ENCODE assay signal across 19 cellular contexts in the genomic region with DNA sequence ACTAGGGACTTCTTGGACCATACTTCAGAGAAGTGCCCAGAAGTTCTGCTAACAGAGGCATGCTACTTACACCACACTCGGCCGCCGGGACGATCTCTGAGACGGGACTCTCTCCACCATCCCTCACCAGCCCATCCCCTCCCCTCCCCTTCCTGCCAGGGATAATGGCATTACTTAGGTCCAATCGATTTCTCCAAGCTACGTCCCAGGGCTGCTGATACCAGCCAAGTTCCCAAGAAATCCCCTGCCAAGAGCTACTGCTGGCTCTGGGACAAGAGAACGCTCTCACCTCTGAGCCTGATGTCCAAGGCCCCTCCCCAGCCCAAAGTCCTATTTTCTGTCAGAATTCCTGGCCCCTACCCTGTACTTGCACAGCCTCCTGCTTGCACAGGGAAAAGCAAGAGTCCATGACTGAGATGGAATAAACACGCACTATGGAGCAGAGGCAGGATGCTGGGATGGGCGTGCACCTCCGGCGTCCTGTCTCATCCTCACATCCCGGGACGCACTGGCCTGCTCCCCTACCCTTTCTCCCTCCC. TPM values are rescaled to one million over a fixed set of nuclear protein-coding genes. Genes with fewer than 3 reads are reported as not detected.
DNase-seq lines count a peak whose midpoint lies in the region; ATAC-seq, FAIRE-seq and TF ChIP-seq lines count a peak whose summit lies in the region.
"Had no signal": no experiment of that assay in that cellular context is flagged by ENCODE, and none has a peak within 500 bp of the region (broad histone marks: within the 10 kb centered on the region; RNA-seq: fewer than 3 reads in every experiment).

No MANE protein-coding gene starts in this region.

- H3K4me3 Mint-ChIP-seq in activated CD4-positive, alpha-beta T cell treated with anti-CD3 and anti-CD28 coated beads, Interleukin-2, amount 10 ng/mL, durations not matched to agents 7 days and 5 days = no peak overlapping the region
- no peak overlapping the region for H3K4me3 Mint-ChIP-seq in T-helper 17 cell

- 22 to 24% methylated on average over 14 of the region's 14 CpGs for WGBS in pancreas, 2 donors

- H3K4me1 Mint-ChIP-seq in activated CD4-positive, alpha-beta T cell treated with anti-CD3 and anti-CD28 coated beads, Interleukin-2, amount 10 ng/mL, durations not matched to agents 7 days and 5 days = peaks cover 4% of the 10 kb centered on the region
- H3K4me1 Mint-ChIP-seq in T-helper 17 cell = peaks cover 25% of the 10 kb centered on the region

- H3K27ac Mint-ChIP-seq in activated CD4-positive, alpha-beta T cell treated with anti-CD3 and anti-CD28 coated beads, Interleukin-2, amount 10 ng/mL, durations not matched to agents 7 days and 5 days = peak overlapping the region; percentile 21
- peak overlapping the region; percentile 80 for H3K27ac Mint-ChIP-seq in T-helper 17 cell

- no peak for TF ChIP-seq CTCF in kidney (IDR thresholded peaks at IDR 0.05; ENCODE audit: borderline replicate concordance, extremely low read depth, insufficient read depth)
- TF ChIP-seq CTCF in pancreas (IDR thresholded peaks at IDR 0.05) = no peak

- H3K27me3 Mint-ChIP-seq in activated CD4-positive, alpha-beta T cell treated with anti-CD3 and anti-CD28 coated beads, Interleukin-2, amount 10 ng/mL, durations not matched to agents 7 days and 5 days = no peaks in the 10 kb centered on the region
- no peaks in the 10 kb centered on the region for H3K27me3 Mint-ChIP-seq in T-helper 17 cell

- no peak for ATAC-seq in T-helper 17 cell
- ATAC-seq in pancreas = peak; percentile 72 to 87 (median 80)
- ATAC-seq: GM12878 had no signal

- H3K36me3 ChIP-seq in kidney (ENCODE audit: control insufficient read depth in 1 of 2, insufficient read depth in 2 of 2, low read length in 2 of 2) (no peaks in the 10 kb centered on the region), pancreas (no peaks in the 10 kb centered on the region)
- H3K36me3 ChIP-seq: SJSA1 had no signal

- H3K9me3 ChIP-seq in T-helper 17 cell (ENCODE audit: control insufficient read depth, low read length, poor library complexity, severe bottlenecking) = no peaks in the 10 kb centered on the region
- no peaks in the 10 kb centered on the region for H3K9me3 ChIP-seq in kidney (ENCODE audit: control insufficient read depth in 1 of 2, low read length in 2 of 2)
- no peaks in the 10 kb centered on the region for H3K9me3 ChIP-seq in pancreas
- H3K9me3 ChIP-seq: SJSA1 had no signal

- no peak for DNase-seq in activated CD4-positive, alpha-beta T cell treated with anti-CD3 and anti-CD28 coated beads, Interleukin-2, amount 10 ng/mL, durations not matched to agents 7 days and 5 days
- no peak for DNase-seq in activated CD4-positive, alpha-beta T cell treated with anti-CD3 and anti-CD28 coated beads, Interleukin-2, amount 50 U/mL, for 4 hours
- no peak for DNase-seq in T-helper 17 cell
- DNase-seq in kidney = peak; percentile 32
- DNase-seq in pancreas = peak in 5 of 6 donors; percentile 63 to 80 (median 67)
- DNase-seq in DMS79 (lab: John Stamatoyannopoulos, UW) = no peak
- DNase-seq in NCI-H2107 treated with DMSO at 0.1 percent for 48 hours (lab: John Stamatoyannopoulos, UW; ENCODE audit: unreplicated experiment) = no peak
- DNase-seq in RCC 7860 (ENCODE audit: low spot score) = no peak
- DNase-seq: DND-41, GDM1, HCEC 1CT, MV-4-11, NCI-H1417 treated with DMSO at 0.1 percent for 48 hours, NCI-H2029, NCI-H510A, NCI-H774 had no signal

- POLR2A ChIA-PET in activated CD4-positive, alpha-beta T cell treated with anti-CD3 and anti-CD28 coated beads, Interleukin-2, amount 10 ng/mL, durations not matched to agents 7 days and 5 days (lab: Charles Lee) = no interaction called here

- H3K36me3 Mint-ChIP-seq in activated CD4-positive, alpha-beta T cell treated with anti-CD3 and anti-CD28 coated beads, Interleukin-2, amount 10 ng/mL, durations not matched to agents 7 days and 5 days (ENCODE audit: low read depth) = peaks cover under 1% of the 10 kb centered on the region
- H3K36me3 Mint-ChIP-seq in T-helper 17 cell (ENCODE audit: low read depth) = peaks cover 2% of the 10 kb centered on the region

- H3K27ac ChIP-seq in kidney (ENCODE audit: low read depth in 2 of 2, low read length in 2 of 2) = no peak overlapping the region
- no peak overlapping the region for H3K27ac ChIP-seq in pancreas
- H3K27ac ChIP-seq: 22Rv1, SJSA1 had no signal

- H3K4me3 ChIP-seq in kidney (ENCODE audit: low read length in 2 of 2) (no peak overlapping the region), pancreas (no peak overlapping the region)
- H3K4me3 ChIP-seq: GM12878, SJSA1 had no signal

- H3K27me3 ChIP-seq in pancreas = no peaks in the 10 kb centered on the region
- H3K27me3 ChIP-seq: SJSA1 had no signal

- H3K4me1 ChIP-seq in kidney (ENCODE audit: control insufficient read depth in 1 of 2, insufficient read depth in 1 of 2, low read depth in 1 of 2, low read length in 2 of 2) (peaks cover 0 to 3% of the 10 kb centered on the region in 2 donors), pancreas (peaks cover 13 to 16% (median 15%) of the 10 kb centered on the region in 3 donors)
- H3K4me1 ChIP-seq: SJSA1 had no signal

- no peak for FAIRE-seq in kidney (lab: Jason Lieb, UNC)
- no peak for FAIRE-seq in pancreas (lab: Jason Lieb, UNC)
- no peak for FAIRE-seq in RCC 7860 (lab: Jason Lieb, UNC)
- FAIRE-seq: GM12878 had no signal

- intact Hi-C loops in kidney (cut with DNase I) = no loop called here
- intact Hi-C loops in pancreas (cut with DNase I) = no loop called here

- CTCF ChIA-PET in activated CD4-positive, alpha-beta T cell treated with anti-CD3 and anti-CD28 coated beads, Interleukin-2, amount 10 ng/mL, durations not matched to agents 7 days and 5 days (lab: Charles Lee) = no interaction called here

- no peak overlapping the region for H3K9ac ChIP-seq in kidney (ENCODE audit: low read length in 2 of 2)

- no peaks in the 10 kb centered on the region for H3K9me3 Mint-ChIP-seq in activated CD4-positive, alpha-beta T cell treated with anti-CD3 and anti-CD28 coated beads, Interleukin-2, amount 10 ng/mL, durations not matched to agents 7 days and 5 days

RNA-seq across cellular contexts. Expression of gene GDPD5, which starts 42.7 kb away (rescaled TPM):
- total RNA-seq in activated CD4-positive, alpha-beta T cell treated with anti-CD3 and anti-CD28 coated beads, Interleukin-2, amount 10 ng/mL, durations not matched to agents 7 days and 5 days = 10 to 100 TPM; 55.8 to 62.3 TPM
- total RNA-seq in T-helper 17 cell (100 to 1,000 TPM in 1 of 2 donors, 10 to 100 TPM in 1; 77.3 to 108 TPM), kidney (11.4 TPM), pancreas (10 to 100 TPM; 24.3 to 72.7 (median 31.8) TPM)
- polyA plus RNA-seq in kidney (ENCODE audit: insufficient read depth, low read depth, low replicate concordance) (3.9 TPM), pancreas (10 to 100 TPM; 33.4 to 92.9 TPM)

RNA-seq across cellular contexts. Expression of gene KLHL35, which starts 50.0 kb away (rescaled TPM):
- 1 to 10 TPM in 1 of 2 experiments, under 1 TPM in 1; 0.50 to 1.3 TPM for total RNA-seq in activated CD4-positive, alpha-beta T cell treated with anti-CD3 and anti-CD28 coated beads, Interleukin-2, amount 10 ng/mL, durations not matched to agents 7 days and 5 days
- 1 to 10 TPM; 1.3 to 3.1 TPM for total RNA-seq in T-helper 17 cell
- total RNA-seq in kidney = 1.8 TPM
- 0.26 TPM for polyA plus RNA-seq in kidney (ENCODE audit: insufficient read depth, low read depth, low replicate concordance)
- 1 to 10 TPM in 5 of 6 donors, under 1 TPM in 1; 0.97 to 3.1 (median 1.7) TPM for total RNA-seq in pancreas
- polyA plus RNA-seq in pancreas = 1 to 10 TPM; 1.7 to 2.5 TPM

Comparison
In these comparisons a context has a peak if more than half of its experiments do, and no peak if none do; other contexts are left out.
1. DNase-seq: peak in kidney (single experiment) and pancreas (5 of 6); none in activated CD4-positive, alpha-beta T cell treated with anti-CD3 and anti-CD28 coated beads, Interleukin-2, amount 10 ng/mL, durations not matched to agents 7 days and 5 days (single experiment), activated CD4-positive, alpha-beta T cell treated with anti-CD3 and anti-CD28 coated beads, Interleukin-2, amount 50 U/mL, for 4 hours (0 of 2), T-helper 17 cell (0 of 3), DMS79 (single experiment), NCI-H2107 treated with DMSO at 0.1 percent for 48 hours (single experiment) and RCC 7860 (single experiment).